ENCODE assay signal across 32 cellular contexts in genomic region chr3:127261925-127262324, GRCh38. TPM values are rescaled to one million over a fixed set of nuclear protein-coding genes. Genes with fewer than 3 reads are reported as not detected.
"Had no signal": no experiment of that assay in that cellular context is flagged by ENCODE, and none has a peak within 500 bp of the region (broad histone marks: within the 10 kb centered on the region; RNA-seq: fewer than 3 reads in every experiment).

No MANE protein-coding gene starts in this region.

- DNase-seq: stimulated activated CD4-positive, alpha-beta T cell treated with anti-CD3 and anti-CD28 coated beads, Interleukin-2, amount 100 ng/mL, for 48 hours; stimulated activated CD4-positive, alpha-beta T cell treated with anti-CD3 and anti-CD28 coated beads, Interleukin-4, amount 100 ng/mL, for 1 hour; stimulated activated CD4-positive, alpha-beta T cell treated with anti-CD3 and anti-CD28 coated beads, Interleukin-4, amount 100 ng/mL, for 24 hours; stimulated activated CD4-positive, alpha-beta T cell treated with anti-CD3 and anti-CD28 coated beads, Interleukin-4, amount 100 ng/mL, for 4 hours; stimulated activated CD8-positive, alpha-beta memory T cell treated with anti-CD3 and anti-CD28 coated beads, Interleukin-4, amount 100 ng/mL, for 48 hours; stimulated activated naive B cell treated with anti-CD40 and anti-IgM and Interleukin-4, amounts not matched to agents 10 μg/mL and 1 μg/mL and 100 μg/mL, for 72 hours; stimulated activated naive CD4-positive, alpha-beta T cell; stimulated activated naive CD4-positive, alpha-beta T cell treated with Interleukin-2 at 50 U/mL for 16 hours; stimulated activated naive CD8-positive, alpha-beta T cell treated with anti-CD3 and anti-CD28 coated beads, Interleukin-15, amount 100 ng/mL, for 72 hours; stimulated activated naive CD8-positive, alpha-beta T cell treated with anti-CD3 and anti-CD28 coated beads, Interleukin-15, Interleukin-2, amounts not matched to agents 100 U/mL and 50 U/mL, for 24 hours; stomach; substantia nigra; testis; thyroid gland; tibial artery; transverse colon; trophoblast cell; upper lobe of left lung; upper lobe of right lung; uterus had no signal

- H3K27me3 ChIP-seq: testis, thyroid gland, tibial nerve, transverse colon, upper lobe of left lung, upper lobe of right lung, uterus, vagina had no signal

- H3K36me3 ChIP-seq: stomach, suprapubic skin, thoracic aorta, thyroid gland, tibial artery, tibial nerve, transverse colon, upper lobe of left lung, upper lobe of right lung, uterus, vagina had no signal

- H3K4me3 Mint-ChIP-seq: stimulated activated effector memory CD8-positive, alpha-beta T cell treated with anti-CD3 and anti-CD28 coated beads, Interleukin-12 subunit alpha, Interleukin-12 subunit beta, amount 100 ng/mL, for 72 hours; stimulated activated memory B cell treated with anti-CD40 and anti-IgM and Interleukin-4, amounts not matched to agents 10 μg/mL and 1 μg/mL and 100 μg/mL, for 72 hours; stimulated activated naive B cell treated with anti-CD40 and anti-IgM and Interleukin-4, amounts not matched to agents 10 μg/mL and 1 μg/mL and 100 μg/mL, for 72 hours; stimulated activated naive CD8-positive, alpha-beta T cell treated with anti-CD3 and anti-CD28 coated beads, Interleukin-15, amount 100 ng/mL, for 72 hours; stimulated activated naive CD8-positive, alpha-beta T cell treated with anti-CD3 and anti-CD28 coated beads, Interleukin-15, Interleukin-2, amounts not matched to agents 100 ng/mL and 50 ng/mL, for 24 hours; type B pancreatic cell had no signal

- H3K27ac ChIP-seq: stomach, suprapubic skin, testis, thoracic aorta, thyroid gland, tibial artery, tibial nerve, transverse colon, upper lobe of left lung, upper lobe of right lung, uterus, vagina had no signal

- H3K36me3 Mint-ChIP-seq: stimulated activated effector memory CD8-positive, alpha-beta T cell treated with anti-CD3 and anti-CD28 coated beads, Interleukin-12 subunit alpha, Interleukin-12 subunit beta, amount 100 ng/mL, for 72 hours; stimulated activated memory B cell treated with anti-CD40 and anti-IgM and Interleukin-4, amounts not matched to agents 10 μg/mL and 1 μg/mL and 100 μg/mL, for 72 hours; stimulated activated naive B cell treated with anti-CD40 and anti-IgM and Interleukin-4, amounts not matched to agents 10 μg/mL and 1 μg/mL and 100 μg/mL, for 72 hours; type B pancreatic cell had no signal

- H3K4me1 ChIP-seq: stomach, suprapubic skin, testis, thyroid gland, tibial nerve, transverse colon, upper lobe of left lung, upper lobe of right lung, uterus had no signal

- ATAC-seq: stimulated activated effector memory CD8-positive, alpha-beta T cell treated with anti-CD3 and anti-CD28 coated beads, Interleukin-12 subunit alpha, Interleukin-12 subunit beta, amount 100 ng/mL, for 72 hours; stimulated activated memory B cell treated with anti-CD40 and anti-IgM and Interleukin-4, amounts not matched to agents 10 μg/mL and 1 μg/mL and 100 μg/mL, for 72 hours; stimulated activated naive B cell treated with anti-CD40 and anti-IgM and Interleukin-4, amounts not matched to agents 10 μg/mL and 1 μg/mL and 100 μg/mL, for 72 hours; stimulated activated naive CD8-positive, alpha-beta T cell treated with anti-CD3 and anti-CD28 coated beads, Interleukin-15, amount 100 ng/mL, for 72 hours; stimulated activated naive CD8-positive, alpha-beta T cell treated with anti-CD3 and anti-CD28 coated beads, Interleukin-15, Interleukin-2, amounts not matched to agents 100 U/mL and 50 U/mL, for 24 hours; upper lobe of right lung had no signal

- H3K4me3 ChIP-seq: stomach, suprapubic skin, testis, thoracic aorta, thyroid gland, tibial artery, tibial nerve, transverse colon, upper lobe of left lung, upper lobe of right lung, uterus, vagina had no signal

- H3K9me3 ChIP-seq: stomach, suprapubic skin, testis, thoracic aorta, thyroid gland, tibial artery, tibial nerve, transverse colon, upper lobe of left lung, upper lobe of right lung, uterus, vagina had no signal

- H3K4me1 Mint-ChIP-seq: stimulated activated effector memory CD8-positive, alpha-beta T cell treated with anti-CD3 and anti-CD28 coated beads, Interleukin-12 subunit alpha, Interleukin-12 subunit beta, amount 100 ng/mL, for 72 hours; stimulated activated memory B cell treated with anti-CD40 and anti-IgM and Interleukin-4, amounts not matched to agents 10 μg/mL and 1 μg/mL and 100 μg/mL, for 72 hours; stimulated activated naive B cell treated with anti-CD40 and anti-IgM and Interleukin-4, amounts not matched to agents 10 μg/mL and 1 μg/mL and 100 μg/mL, for 72 hours; stimulated activated naive CD8-positive, alpha-beta T cell treated with anti-CD3 and anti-CD28 coated beads, Interleukin-15, amount 100 ng/mL, for 72 hours had no signal

- H3K9me3 Mint-ChIP-seq: stimulated activated effector memory CD8-positive, alpha-beta T cell treated with anti-CD3 and anti-CD28 coated beads, Interleukin-12 subunit alpha, Interleukin-12 subunit beta, amount 100 ng/mL, for 72 hours; stimulated activated memory B cell treated with anti-CD40 and anti-IgM and Interleukin-4, amounts not matched to agents 10 μg/mL and 1 μg/mL and 100 μg/mL, for 72 hours; stimulated activated naive B cell treated with anti-CD40 and anti-IgM and Interleukin-4, amounts not matched to agents 10 μg/mL and 1 μg/mL and 100 μg/mL, for 72 hours; stimulated activated naive CD8-positive, alpha-beta T cell treated with anti-CD3 and anti-CD28 coated beads, Interleukin-15, amount 100 ng/mL, for 72 hours; stimulated activated naive CD8-positive, alpha-beta T cell treated with anti-CD3 and anti-CD28 coated beads, Interleukin-15, Interleukin-2, amounts not matched to agents 100 ng/mL and 50 ng/mL, for 24 hours; type B pancreatic cell had no signal

- H3K27ac Mint-ChIP-seq: stimulated activated effector memory CD8-positive, alpha-beta T cell treated with anti-CD3 and anti-CD28 coated beads, Interleukin-12 subunit alpha, Interleukin-12 subunit beta, amount 100 ng/mL, for 72 hours; stimulated activated memory B cell treated with anti-CD40 and anti-IgM and Interleukin-4, amounts not matched to agents 10 μg/mL and 1 μg/mL and 100 μg/mL, for 72 hours; stimulated activated naive B cell treated with anti-CD40 and anti-IgM and Interleukin-4, amounts not matched to agents 10 μg/mL and 1 μg/mL and 100 μg/mL, for 72 hours; stimulated activated naive CD8-positive, alpha-beta T cell treated with anti-CD3 and anti-CD28 coated beads, Interleukin-15, amount 100 ng/mL, for 72 hours; stimulated activated naive CD8-positive, alpha-beta T cell treated with anti-CD3 and anti-CD28 coated beads, Interleukin-15, Interleukin-2, amounts not matched to agents 100 ng/mL and 50 ng/mL, for 24 hours; type B pancreatic cell had no signal

RNA-seq across cellular contexts. Expression of gene PRR20G, which starts 25.9 kb away (rescaled TPM):
- total RNA-seq: stomach, subcutaneous adipose tissue, suprapubic skin, temporal lobe, thoracic aorta, thyroid gland, tibial nerve, transverse colon, upper lobe of left lung, upper lobe of right lung, ureter, urinary bladder, uterus, vagina had no signal
- polyA plus RNA-seq: stomach, urinary bladder had no signal
